In genomic region chr19:3694361-3695123, GRCh38 we compare ENCODE assay signal across 22 cellular contexts. TPM values are rescaled to one million over a fixed set of nuclear protein-coding genes. Genes with fewer than 3 reads are reported as not detected.
"Had no signal": no experiment of that assay in that cellular context is flagged by ENCODE, and none has a peak within 500 bp of the region (broad histone marks: within the 10 kb centered on the region; RNA-seq: fewer than 3 reads in every experiment).

No MANE protein-coding gene starts in this region.

- H3K27ac Mint-ChIP-seq: T-helper 2 cell treated with Interferon-gamma antibody and Interleukin-4, amounts not matched to agents 5 μg/mL and 100 μg/mL, for 36 hours had no signal

- H3K9me3 ChIP-seq: adrenal gland, SJCRH30, upper lobe of left lung had no signal

- DNase-seq: activated CD4-positive, alpha-beta T cell treated with anti-CD3 and anti-CD28 coated beads, Interleukin-2, amount 50 U/mL, for 4 hours; activated CD4-positive, CD25-positive, alpha-beta regulatory T cell treated with anti-CD3 and anti-CD28 coated beads, Interleukin-2, amount 50 U/mL, for 72 hours; activated naive CD4-positive, alpha-beta T cell treated with anti-CD3 and anti-CD28 coated beads, Interleukin-2, amount 50 U/mL, for 16 hours; activated T-cell treated with anti-CD3 and anti-CD28 coated beads, Interleukin-2, amount 50 U/mL, for 1 hour; adrenal gland; effector CD8-positive, alpha-beta T cell; foreskin keratinocyte; left colon; midbrain; retina; SJCRH30; small intestine; stimulated activated CD4-positive, alpha-beta T cell treated with anti-CD3 and anti-CD28 coated beads, Interleukin-4, amount 100 ng/mL, for 24 hours; stimulated activated naive CD4-positive, alpha-beta T cell treated with Interleukin-2 at 50 U/mL for 16 hours; substantia nigra had no signal

- H3K36me3 ChIP-seq: adrenal gland, SJCRH30 had no signal

- H3K9ac ChIP-seq: parathyroid adenoma had no signal

- H3K27me3 ChIP-seq: adrenal gland, foreskin keratinocyte, SJCRH30, upper lobe of left lung had no signal

- H3K4me3 Mint-ChIP-seq: T-helper 2 cell treated with Interferon-gamma antibody and Interleukin-4, amounts not matched to agents 5 μg/mL and 100 μg/mL, for 36 hours had no signal

- ATAC-seq: foreskin keratinocyte, left colon had no signal

- H3K27ac ChIP-seq: adrenal gland, foreskin keratinocyte, parathyroid adenoma, upper lobe of left lung had no signal

- H3K4me1 ChIP-seq: foreskin keratinocyte had no signal

- H3K4me3 ChIP-seq: adrenal gland, coronary artery, lung, SJCRH30, upper lobe of left lung had no signal

RNA-seq across cellular contexts. Expression of gene TJP3, which starts 13.6 kb away (rescaled TPM):
- total RNA-seq: cardiac septum, endothelial cell of umbilical vein, foreskin keratinocyte, SJCRH30 had no signal
- polyA plus RNA-seq: foreskin keratinocyte had no signal
